ENCODE assay signal across 9 cellular contexts in the genomic region with DNA sequence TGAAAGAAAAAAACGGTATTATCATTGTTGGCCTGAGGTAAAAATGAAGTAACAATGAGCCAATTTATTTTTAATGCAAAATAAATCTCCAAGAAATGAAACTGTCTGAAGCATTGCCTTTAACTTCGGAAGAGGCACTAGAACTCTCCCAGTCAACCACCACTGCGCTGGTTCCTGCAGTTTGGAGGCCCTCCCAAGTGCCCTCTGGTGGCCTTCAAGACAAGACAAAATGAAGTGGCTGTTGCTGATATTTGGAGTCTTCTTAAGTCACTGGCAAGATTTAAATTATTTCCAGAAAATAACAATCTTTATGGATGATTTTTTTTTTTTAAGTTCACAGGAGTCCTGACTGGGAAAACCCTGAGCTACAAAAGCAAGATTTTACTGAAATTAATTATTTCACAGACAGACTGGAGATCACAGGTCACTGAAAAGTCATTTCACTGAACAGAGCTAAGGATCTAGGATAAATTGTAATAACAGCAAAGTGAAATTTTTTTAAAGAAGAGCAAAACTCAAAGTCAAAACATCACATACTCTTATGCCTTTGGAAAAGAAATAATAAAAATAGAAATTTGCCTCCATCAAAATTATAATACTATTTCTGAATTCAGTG. TPM values are rescaled to one million over a fixed set of nuclear protein-coding genes. Genes with fewer than 3 reads are reported as not detected.
DNase-seq lines count a peak whose midpoint lies in the region; ATAC-seq and TF ChIP-seq lines count a peak whose summit lies in the region.
"Had no signal": no experiment of that assay in that cellular context is flagged by ENCODE, and none has a peak within 500 bp of the region (broad histone marks: within the 10 kb centered on the region; RNA-seq: fewer than 3 reads in every experiment).

No MANE protein-coding gene starts in this region.

- H3K27me3 ChIP-seq in BE2C (no peaks in the 10 kb centered on the region), psoas muscle (ENCODE audit: insufficient read depth in 3 of 3, low read length in 2 of 3) (no peaks in the 10 kb centered on the region)

- 31 to 49% (median 32%) methylated on average over 3 of the region's 3 CpGs for WGBS in psoas muscle, 3 donors

- CTCF ChIA-PET in activated naive CD4-positive, alpha-beta T cell treated with anti-CD3 and anti-CD28 coated beads for 36 hours (lab: Charles Lee), result no interaction called here

- intact Hi-C loops in activated naive CD4-positive, alpha-beta T cell treated with anti-CD3 and anti-CD28 coated beads for 36 hours (cut with micrococcal nuclease), result loop anchor here (1.0 kb wide), 1 partner anchor 410 kb away; no protein-coding TSS in a partner anchor
- intact Hi-C loops in Right ventricle myocardium superior (cut with DNase I) (loop anchor here (5.0 kb wide), 1 partner anchor 412 kb away; no protein-coding TSS in a partner anchor), psoas muscle (cut with DNase I) (loop anchor here in 1 of 2 donors (5.0 kb wide), 1 partner anchor 412 kb away; no protein-coding TSS in a partner anchor)

- H3K27ac Mint-ChIP-seq in activated naive CD4-positive, alpha-beta T cell treated with anti-CD3 and anti-CD28 coated beads for 36 hours, result peak overlapping the region; percentile 5
- H3K27ac Mint-ChIP-seq: IgD-negative memory B cell had no signal

- H3K4me3 ChIP-seq in BE2C (ENCODE audit: low read depth, low read length), result no peak overlapping the region
- no peak overlapping the region for H3K4me3 ChIP-seq in psoas muscle

- TF ChIP-seq CTCF in BE2C (IDR thresholded peaks at IDR 0.05; ENCODE audit: low read depth, low read length) (peak; percentile 92), psoas muscle (IDR thresholded peaks at IDR 0.05) (peak; percentile 71)

- no peak overlapping the region for H3K27ac ChIP-seq in psoas muscle

- H3K9me3 ChIP-seq in BE2C, result no peaks in the 10 kb centered on the region
- no peaks in the 10 kb centered on the region for H3K9me3 ChIP-seq in psoas muscle

- peaks cover 61% of the 10 kb centered on the region for H3K36me3 ChIP-seq in BE2C
- peaks cover 6 to 60% of the 10 kb centered on the region in 2 donors for H3K36me3 ChIP-seq in psoas muscle (ENCODE audit: insufficient read depth in 1 of 2, low read depth in 1 of 2)

- H3K4me1 ChIP-seq in BE2C (no peaks in the 10 kb centered on the region), psoas muscle (peaks cover 13% of the 10 kb centered on the region)

- H3K4me3 Mint-ChIP-seq in activated naive CD4-positive, alpha-beta T cell treated with anti-CD3 and anti-CD28 coated beads for 36 hours, result no peak overlapping the region
- H3K4me3 Mint-ChIP-seq: IgD-negative memory B cell had no signal

- peak; percentile 60 for ATAC-seq in GM21390 (IDR thresholded peaks at IDR 0.05; ENCODE audit: unreplicated experiment)
- peak; percentile 77 for ATAC-seq in Right ventricle myocardium superior (ENCODE audit: poor library complexity)
- ATAC-seq in psoas muscle, result peak; percentile 72 to 84 (median 80)
- ATAC-seq in GM19395 (IDR thresholded peaks at IDR 0.05; ENCODE audit: unreplicated experiment), result no peak

- H3K9me3 Mint-ChIP-seq in activated naive CD4-positive, alpha-beta T cell treated with anti-CD3 and anti-CD28 coated beads for 36 hours, result no peaks in the 10 kb centered on the region
- H3K9me3 Mint-ChIP-seq: IgD-negative memory B cell had no signal

- peak; percentile 68 for DNase-seq in BE2C
- DNase-seq in NCI-H69 (lab: John Stamatoyannopoulos, UW), result peak; percentile 73
- peak; percentile 63 for DNase-seq in activated naive CD4-positive, alpha-beta T cell treated with anti-CD3 and anti-CD28 coated beads for 36 hours
- DNase-seq in Right ventricle myocardium superior, result peak; percentile 78
- DNase-seq in psoas muscle, result peak; percentile 72 to 77
- no peak for DNase-seq in 8988T

- no peaks in the 10 kb centered on the region for H3K27me3 Mint-ChIP-seq in activated naive CD4-positive, alpha-beta T cell treated with anti-CD3 and anti-CD28 coated beads for 36 hours (ENCODE audit: low read depth)
- H3K27me3 Mint-ChIP-seq: IgD-negative memory B cell had no signal

- peaks cover 32% of the 10 kb centered on the region for H3K36me3 Mint-ChIP-seq in activated naive CD4-positive, alpha-beta T cell treated with anti-CD3 and anti-CD28 coated beads for 36 hours (ENCODE audit: low read depth)

- H3K4me1 Mint-ChIP-seq in activated naive CD4-positive, alpha-beta T cell treated with anti-CD3 and anti-CD28 coated beads for 36 hours (ENCODE audit: low read depth), result peaks cover 19% of the 10 kb centered on the region

RNA-seq across cellular contexts. Expression of a gene that starts 58.2 kb away (rescaled TPM):
- polyA plus RNA-seq in BE2C (2012; ENCODE audit: insufficient read depth, insufficient read length, low read depth), result 12.1 TPM
- total RNA-seq in activated naive CD4-positive, alpha-beta T cell treated with anti-CD3 and anti-CD28 coated beads for 36 hours, result 10 to 100 TPM; 38.1 to 42.3 TPM
- total RNA-seq in Right ventricle myocardium superior (26.1 TPM), psoas muscle (10 to 100 TPM; 30.7 to 41.5 (median 39.3) TPM)
- 10 to 100 TPM in 2 of 3 donors, 1 to 10 TPM in 1; 7.2 to 24.4 (median 11.4) TPM for polyA plus RNA-seq in psoas muscle
